ENCODE assay signal across 21 cellular contexts in the genomic region with DNA sequence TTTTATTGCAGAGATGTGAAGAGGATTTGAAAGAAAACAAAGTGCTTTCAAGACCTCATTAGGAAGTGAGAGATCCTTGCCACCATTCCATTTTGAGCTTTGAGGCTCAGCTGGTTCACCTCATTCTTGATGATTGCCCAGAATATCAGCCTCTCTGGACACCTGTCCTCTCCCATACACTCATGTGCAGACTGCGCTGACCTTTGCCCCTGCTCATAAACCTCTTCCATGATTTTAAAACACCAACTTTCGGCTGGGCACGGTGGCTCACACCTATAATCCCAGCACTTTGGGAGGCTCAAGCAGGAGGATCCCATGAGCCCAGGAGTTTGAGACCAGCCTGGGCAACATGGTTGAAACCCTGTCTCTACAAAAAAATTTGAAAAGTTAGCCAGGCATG. TPM values are rescaled to one million over a fixed set of nuclear protein-coding genes. Genes with fewer than 3 reads are reported as not detected.
"Had no signal": no experiment of that assay in that cellular context is flagged by ENCODE, and none has a peak within 500 bp of the region (broad histone marks: within the 10 kb centered on the region; RNA-seq: fewer than 3 reads in every experiment).

No MANE protein-coding gene starts in this region.

- H3K4me3 ChIP-seq: dorsolateral prefrontal cortex, hepatocyte, left lung, lower lobe of right lung, prostate gland, right lobe of liver, stomach, thoracic aorta had no signal

- DNase-seq: cortex of kidney; effector CD8-positive, alpha-beta T cell; foreskin melanocyte; left lung; lower lobe of right lung; nephron progenitor cell; retina; right lobe of liver; stimulated activated CD4-positive, alpha-beta T cell treated with anti-CD3 and anti-CD28 coated beads, Interleukin-2, amount 100 ng/mL, for 24 hours; stimulated activated CD4-positive, alpha-beta T cell treated with anti-CD3 and anti-CD28 coated beads, Interleukin-4, amount 100 ng/mL, for 4 hours; stimulated activated naive CD4-positive, alpha-beta T cell; stomach; substantia nigra; trophoblast cell had no signal

- H3K27ac Mint-ChIP-seq: memory B cell, mesothelial cell of epicardium had no signal

- H3K4me1 ChIP-seq: prostate gland, right lobe of liver had no signal

- H3K4me1 Mint-ChIP-seq: mesothelial cell of epicardium had no signal

- H3K36me3 ChIP-seq: prostate gland had no signal

- ATAC-seq: left lung, lower lobe of right lung, right lobe of liver had no signal

- H3K9me3 Mint-ChIP-seq: memory B cell, mesothelial cell of epicardium, nephron progenitor cell had no signal

- H3K27me3 Mint-ChIP-seq: memory B cell had no signal

- H3K4me3 Mint-ChIP-seq: memory B cell, mesothelial cell of epicardium, nephron progenitor cell had no signal

- H3K9me3 ChIP-seq: left lung, lower lobe of right lung, prostate gland, right lobe of liver, stomach, thoracic aorta had no signal

RNA-seq across cellular contexts. Expression of a gene that starts 17.1 kb away (rescaled TPM):
- total RNA-seq: chondrocyte had no signal
